Comparison of ENCODE assay signal across 1 cellular context in genomic region chr9:108411632-108412031, GRCh38.
TF ChIP-seq lines count a peak whose summit lies in the region.

No MANE protein-coding gene starts in this region.

TF ChIP-seq in HCT116, 20 proteins besides CTCF, POLR2A, EP300 and RAD21 (continued from another document):
- TF ChIP-seq REST (IDR thresholded peaks at IDR 0.05; ENCODE audit: low read depth) (no peak), CBX3 (IDR thresholded peaks at IDR 0.05; ENCODE audit: low read depth) (no peak), ZFX (IDR thresholded peaks at IDR 0.05) (no peak), EGR1 (IDR thresholded peaks at IDR 0.05; ENCODE audit: low read depth) (no peak), FOSL1 (IDR thresholded peaks at IDR 0.05; ENCODE audit: low read depth) (no peak), POLR2AphosphoS5 (IDR thresholded peaks at IDR 0.05; ENCODE audit: low read depth, low read length) (no peak), YY1 (IDR thresholded peaks at IDR 0.05; ENCODE audit: extremely low read depth, insufficient replicate concordance, low read depth, low read length) (no peak), ELF1 (IDR thresholded peaks at IDR 0.05; ENCODE audit: borderline replicate concordance, low read depth) (no peak), EZH2 (IDR thresholded peaks at IDR 0.05) (no peak), SIN3A (IDR thresholded peaks at IDR 0.05; ENCODE audit: low read depth) (no peak), CEBPB (IDR thresholded peaks at IDR 0.05; ENCODE audit: low read depth) (no peak), ZBTB33 (IDR thresholded peaks at IDR 0.05; ENCODE audit: extremely low read depth, insufficient replicate concordance, low read length) (no peak)
- TF ChIP-seq, protein P1, sequence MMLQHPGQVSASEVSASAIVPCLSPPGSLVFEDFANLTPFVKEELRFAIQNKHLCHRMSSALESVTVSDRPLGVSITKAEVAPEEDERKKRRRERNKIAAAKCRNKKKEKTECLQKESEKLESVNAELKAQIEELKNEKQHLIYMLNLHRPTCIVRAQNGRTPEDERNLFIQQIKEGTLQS (IDR thresholded peaks at IDR 0.05): no peak
- TF ChIP-seq, protein P2, sequence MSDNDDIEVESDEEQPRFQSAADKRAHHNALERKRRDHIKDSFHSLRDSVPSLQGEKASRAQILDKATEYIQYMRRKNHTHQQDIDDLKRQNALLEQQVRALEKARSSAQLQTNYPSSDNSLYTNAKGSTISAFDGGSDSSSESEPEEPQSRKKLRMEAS (IDR thresholded peaks at IDR 0.05): no peak
